Comparison of ENCODE assay signal across 10 cellular contexts in genomic region chr4:13542577-13543042, GRCh38. TPM values are rescaled to one million over a fixed set of nuclear protein-coding genes. Genes with fewer than 3 reads are reported as not detected.
DNase-seq lines count a peak whose midpoint lies in the region; ATAC-seq lines count a peak whose summit lies in the region.
"Had no signal": no experiment of that assay in that cellular context is flagged by ENCODE, and none has a peak within 500 bp of the region (broad histone marks: within the 10 kb centered on the region; RNA-seq: fewer than 3 reads in every experiment).

No MANE protein-coding gene starts in this region.

- H3K4me3 Mint-ChIP-seq in activated naive CD4-positive, alpha-beta T cell treated with anti-CD3 and anti-CD28 coated beads, Interleukin-2, amount 50 U/mL, for 24 hours: peak overlapping the region; percentile 67
- H3K4me3 Mint-ChIP-seq in activated T-helper 2 cell treated with anti-CD3 and anti-CD28 coated beads, Interferon-gamma antibody, Interleukin-2, Interleukin-4, amounts not matched to agents 10 μg/mL and 5 μg/mL and 100 μg/mL, durations not matched to agents 14 hours and 24 hours and 36 hours (ENCODE audit: low read depth): peak overlapping the region; percentile 5
- no peak overlapping the region for H3K4me3 Mint-ChIP-seq in memory B cell

- H3K27ac ChIP-seq in stomach smooth muscle (ENCODE audit: low read length) (peak overlapping the region; percentile 87), aorta (ENCODE audit: low read depth in 1 of 2, low read length in 2 of 2) (no peak overlapping the region)

- peak overlapping the region; percentile 83 to 89 for H3K4me3 ChIP-seq in stomach smooth muscle (ENCODE audit: low read length in 2 of 2)
- no peak overlapping the region for H3K4me3 ChIP-seq in aorta (ENCODE audit: low read length in 2 of 2)

- H3K27ac Mint-ChIP-seq in activated naive CD4-positive, alpha-beta T cell treated with anti-CD3 and anti-CD28 coated beads, Interleukin-2, amount 50 U/mL, for 24 hours: no peak overlapping the region
- peak overlapping the region; percentile 4 for H3K27ac Mint-ChIP-seq in activated T-helper 2 cell treated with anti-CD3 and anti-CD28 coated beads, Interferon-gamma antibody, Interleukin-2, Interleukin-4, amounts not matched to agents 10 μg/mL and 5 μg/mL and 100 μg/mL, durations not matched to agents 14 hours and 24 hours and 36 hours
- H3K27ac Mint-ChIP-seq in memory B cell: peak overlapping the region; percentile 75
- H3K27ac Mint-ChIP-seq: dendritic cell treated with granulocyte-macrophage colony-stimulating factor and Interleukin-4, amounts not matched to agents 40 ng/mL and 50 ng/mL, for 4 days had no signal

- no peaks in the 10 kb centered on the region for H3K9me3 ChIP-seq in stomach smooth muscle (ENCODE audit: control insufficient read depth in 2 of 2, low read length in 2 of 2)
- H3K9me3 ChIP-seq in aorta (ENCODE audit: control insufficient read depth, low read length): no peaks in the 10 kb centered on the region

- peaks cover 55% of the 10 kb centered on the region for H3K27me3 Mint-ChIP-seq in activated naive CD4-positive, alpha-beta T cell treated with anti-CD3 and anti-CD28 coated beads, Interleukin-2, amount 50 U/mL, for 24 hours
- H3K27me3 Mint-ChIP-seq in activated T-helper 2 cell treated with anti-CD3 and anti-CD28 coated beads, Interferon-gamma antibody, Interleukin-2, Interleukin-4, amounts not matched to agents 10 μg/mL and 5 μg/mL and 100 μg/mL, durations not matched to agents 14 hours and 24 hours and 36 hours (ENCODE audit: low read depth): peaks cover 73% of the 10 kb centered on the region
- H3K27me3 Mint-ChIP-seq in memory B cell: peaks cover 31% of the 10 kb centered on the region

- intact Hi-C loops in activated T-helper 2 cell treated with anti-CD3 and anti-CD28 coated beads, Interferon-gamma antibody, Interleukin-2, Interleukin-4, amounts not matched to agents 10 μg/mL and 5 μg/mL and 100 μg/mL, durations not matched to agents 14 hours and 24 hours and 36 hours (cut with micrococcal nuclease): loop anchor here (10.0 kb wide), 1 partner anchor 158 kb away; no protein-coding TSS in a partner anchor
- intact Hi-C loops in posterior vena cava (cut with DNase I) (loop anchor here (10.0 kb wide), 1 partner anchor 688 kb away; no protein-coding TSS in a partner anchor), aorta (cut with DNase I) (loop anchor here in 1 of 2 donors (10.0 kb wide), 1 partner anchor 808 kb away; no protein-coding TSS in a partner anchor)

- peaks cover 0 to 19% of the 10 kb centered on the region in 2 donors for H3K27me3 ChIP-seq in stomach smooth muscle (ENCODE audit: control insufficient read depth in 1 of 2, insufficient read depth in 2 of 2, low read length in 2 of 2)
- H3K27me3 ChIP-seq in aorta (ENCODE audit: control insufficient read depth in 1 of 2, insufficient read depth in 2 of 2, low read length in 1 of 2): peaks cover 0 to 2% of the 10 kb centered on the region in 2 donors

- H3K9ac ChIP-seq in stomach smooth muscle (ENCODE audit: low read length in 2 of 2): peak overlapping the region; percentile 83 to 84

- no peak for DNase-seq in activated naive CD4-positive, alpha-beta T cell treated with anti-CD3 and anti-CD28 coated beads, Interleukin-2, amount 50 U/mL, for 16 hours
- no peak for DNase-seq in activated T-helper 2 cell treated with anti-CD3 and anti-CD28 coated beads, Interferon-gamma antibody, Interleukin-2, Interleukin-4, amounts not matched to agents 10 μg/mL and 5 μg/mL and 100 μg/mL, durations not matched to agents 14 hours and 24 hours and 36 hours (ENCODE audit: low spot score)
- peak in 1 of 2 donors; percentile 34 for DNase-seq in memory B cell (ENCODE audit: low spot score in 2 of 2)
- DNase-seq in posterior vena cava (ENCODE audit: low spot score): no peak
- no peak for DNase-seq in aorta
- no peak for DNase-seq in COLO829 (ENCODE audit: low spot score)
- DNase-seq: NCI-H2029 treated with DMSO at 0.1 percent for 48 hours had no signal

- H3K4me1 Mint-ChIP-seq in activated naive CD4-positive, alpha-beta T cell treated with anti-CD3 and anti-CD28 coated beads, Interleukin-2, amount 50 U/mL, for 24 hours: peaks cover 47% of the 10 kb centered on the region
- H3K4me1 Mint-ChIP-seq in activated T-helper 2 cell treated with anti-CD3 and anti-CD28 coated beads, Interferon-gamma antibody, Interleukin-2, Interleukin-4, amounts not matched to agents 10 μg/mL and 5 μg/mL and 100 μg/mL, durations not matched to agents 14 hours and 24 hours and 36 hours (ENCODE audit: low read depth): peaks cover 27% of the 10 kb centered on the region
- peaks cover 18% of the 10 kb centered on the region for H3K4me1 Mint-ChIP-seq in memory B cell

- WGBS in aorta, 2 donors: 69 to 78% methylated on average over 21 to 27 of the region's 27 CpGs

- ATAC-seq in memory B cell (ENCODE audit: low read depth): no peak
- no peak for ATAC-seq in aorta (ENCODE audit: low FRiP score)

- H3K4me1 ChIP-seq in stomach smooth muscle (ENCODE audit: control insufficient read depth, insufficient read depth, low read length) (peaks cover 49% of the 10 kb centered on the region), aorta (ENCODE audit: control insufficient read depth in 1 of 2, insufficient read depth in 2 of 2, low read length in 2 of 2) (no peaks in the 10 kb centered on the region)

- peaks cover 14% of the 10 kb centered on the region for H3K9me3 Mint-ChIP-seq in activated naive CD4-positive, alpha-beta T cell treated with anti-CD3 and anti-CD28 coated beads, Interleukin-2, amount 50 U/mL, for 24 hours
- peaks cover 8% of the 10 kb centered on the region for H3K9me3 Mint-ChIP-seq in activated T-helper 2 cell treated with anti-CD3 and anti-CD28 coated beads, Interferon-gamma antibody, Interleukin-2, Interleukin-4, amounts not matched to agents 10 μg/mL and 5 μg/mL and 100 μg/mL, durations not matched to agents 14 hours and 24 hours and 36 hours
- peaks cover 2% of the 10 kb centered on the region for H3K9me3 Mint-ChIP-seq in memory B cell
- H3K9me3 Mint-ChIP-seq: dendritic cell treated with granulocyte-macrophage colony-stimulating factor and Interleukin-4, amounts not matched to agents 40 ng/mL and 50 ng/mL, for 4 days had no signal

- H3K36me3 ChIP-seq in stomach smooth muscle (ENCODE audit: control insufficient read depth in 2 of 2, insufficient read depth in 2 of 2, low read length in 2 of 2) (no peaks in the 10 kb centered on the region), aorta (ENCODE audit: control insufficient read depth in 1 of 2, insufficient read depth in 2 of 2, low read length in 1 of 2) (no peaks in the 10 kb centered on the region)

- peaks cover 2% of the 10 kb centered on the region for H3K36me3 Mint-ChIP-seq in activated naive CD4-positive, alpha-beta T cell treated with anti-CD3 and anti-CD28 coated beads, Interleukin-2, amount 50 U/mL, for 24 hours
- H3K36me3 Mint-ChIP-seq in activated T-helper 2 cell treated with anti-CD3 and anti-CD28 coated beads, Interferon-gamma antibody, Interleukin-2, Interleukin-4, amounts not matched to agents 10 μg/mL and 5 μg/mL and 100 μg/mL, durations not matched to agents 14 hours and 24 hours and 36 hours (ENCODE audit: low read depth): peaks cover 13% of the 10 kb centered on the region
- peaks cover 3% of the 10 kb centered on the region for H3K36me3 Mint-ChIP-seq in memory B cell

RNA-seq across cellular contexts. Expression of gene NKX3-2, which starts 1.7 kb away (rescaled TPM):
- not detected in 2 replicates for total RNA-seq in activated T-helper 2 cell treated with anti-CD3 and anti-CD28 coated beads, Interferon-gamma antibody, Interleukin-2, Interleukin-4, amounts not matched to agents 10 μg/mL and 5 μg/mL and 100 μg/mL, durations not matched to agents 14 hours and 24 hours and 36 hours
- under 1 TPM in 1 of 2 donors, not detected in 1; 0.19 TPM for total RNA-seq in posterior vena cava
- under 1 TPM; 0.13 to 0.18 TPM for total RNA-seq in aorta
- polyA plus RNA-seq in aorta: not detected

RNA-seq across cellular contexts. Expression of gene RAB28, which starts 58.5 kb away (rescaled TPM):
- total RNA-seq in activated T-helper 2 cell treated with anti-CD3 and anti-CD28 coated beads, Interferon-gamma antibody, Interleukin-2, Interleukin-4, amounts not matched to agents 10 μg/mL and 5 μg/mL and 100 μg/mL, durations not matched to agents 14 hours and 24 hours and 36 hours: 17.4 and 19.3 TPM in 2 replicates
- total RNA-seq in posterior vena cava: 10 to 100 TPM; 13.9 TPM
- 10 to 100 TPM; 14.7 to 16.5 TPM for total RNA-seq in aorta
- 10 to 100 TPM; 19.8 to 20.6 TPM for polyA plus RNA-seq in aorta

Comparison
In these comparisons a context has a peak if more than half of its experiments do, and no peak if none do; other contexts are left out.
1. H3K4me3 ChIP-seq: peak in stomach smooth muscle (2 of 2); none in aorta (0 of 2).